Comparison of ENCODE assay signal across 19 cellular contexts in the genomic region with DNA sequence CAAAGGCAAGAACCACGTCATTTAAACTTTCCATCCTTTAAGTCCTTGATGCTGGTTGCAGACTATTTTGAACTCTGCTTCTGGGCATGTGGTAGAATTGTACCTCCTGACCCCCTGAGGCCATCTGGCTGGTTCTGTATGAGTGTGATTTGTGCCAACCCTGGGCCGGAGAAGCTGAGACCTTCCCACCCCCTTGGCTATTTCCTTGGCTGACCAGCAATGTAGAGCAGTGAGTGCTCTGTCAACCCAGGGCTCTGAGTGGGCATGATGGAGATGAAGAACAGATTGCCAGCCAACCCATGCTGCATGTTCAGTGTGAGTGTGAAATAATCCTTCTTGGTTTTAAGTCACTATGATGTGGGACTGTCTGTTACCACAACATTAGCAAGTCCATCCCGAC.
DNase-seq lines count a peak whose midpoint lies in the region; ATAC-seq and TF ChIP-seq lines count a peak whose summit lies in the region.
"Had no signal": no experiment of that assay in that cellular context is flagged by ENCODE, and none has a peak within 500 bp of the region (broad histone marks: within the 10 kb centered on the region; RNA-seq: fewer than 3 reads in every experiment).

No MANE protein-coding gene starts in this region.

- TF ChIP-seq CTCF in CD8-positive, alpha-beta T cell (IDR thresholded peaks at IDR 0.05): no peak
- no peak for TF ChIP-seq CTCF in esophagus squamous epithelium (IDR thresholded peaks at IDR 0.05)
- no peak for TF ChIP-seq CTCF in ascending aorta (IDR thresholded peaks at IDR 0.05)
- TF ChIP-seq CTCF in A673 (conservative IDR thresholded peaks at IDR 0.05; ENCODE audit: low read depth, low read length): no peak

- no peak for DNase-seq in activated CD4-positive, alpha-beta memory T cell treated with anti-CD3 and anti-CD28 coated beads for 36 hours
- no peak for DNase-seq in activated CD4-positive, alpha-beta memory T cell treated with anti-CD3 and anti-CD28 coated beads, Interleukin-2, amount 10 ng/mL, durations not matched to agents 7 days and 5 days
- no peak for DNase-seq in CD8-positive, alpha-beta T cell
- no peak for DNase-seq in activated T-helper 1 cell treated with anti-CD3 and anti-CD28 coated beads, Interleukin-12 subunit alpha, Interleukin-12 subunit beta, Interleukin-2, Interleukin-4 antibody, amounts not matched to agents 30 ng/mL and 10 ng/mL and 1 ng/mL, durations not matched to agents 14 hours and 24 hours and 36 hours (ENCODE audit: low spot score)
- no peak for DNase-seq in esophagus squamous epithelium (lab: John Stamatoyannopoulos, UW)
- DNase-seq in SHP77 (lab: John Stamatoyannopoulos, UW): no peak
- no peak for DNase-seq in ascending aorta (ENCODE audit: low spot score in 2 of 2)
- DNase-seq in A673 (ENCODE audit: low spot score): no peak
- DNase-seq: DND-41, KBM-7, NCI-H1092, NCI-H2107, NCI-H226, NCI-H526, OCI-M1, RPMI8226, SJCRH30 had no signal

- no peak overlapping the region for H3K4me3 ChIP-seq in CD8-positive, alpha-beta T cell (ENCODE audit: low read depth, low read length)
- H3K4me3 ChIP-seq in esophagus squamous epithelium: no peak overlapping the region
- no peak overlapping the region for H3K4me3 ChIP-seq in ascending aorta
- H3K4me3 ChIP-seq in A673 (ENCODE audit: low read depth, low read length, poor library complexity, severe bottlenecking): no peak overlapping the region
- H3K4me3 ChIP-seq: SJCRH30 had no signal

- CTCF ChIA-PET in activated CD4-positive, alpha-beta memory T cell treated with anti-CD3 and anti-CD28 coated beads for 36 hours (lab: Charles Lee): interaction anchor here (1.0 to 4.6 kb wide), 4 partner anchors 13 to 83 kb away, joined by 4 to 24 read pairs (median 8); partner anchors contain the start of gene RASGRP1
- CTCF ChIA-PET in activated CD4-positive, alpha-beta memory T cell treated with anti-CD3 and anti-CD28 coated beads, Interleukin-2, amount 10 ng/mL, durations not matched to agents 7 days and 5 days (lab: Charles Lee): interaction anchor here (20.5 kb wide), 1 partner anchor 41 kb away, joined by 311 read pairs; no protein-coding TSS in a partner anchor
- CTCF ChIA-PET in CD8-positive, alpha-beta T cell (lab: Charles Lee): interaction anchor here (23.5 to 31.6 kb wide), 2 partner anchors 44 to 83 kb away, joined by 396 to 508 read pairs; partner anchors contain the start of gene RASGRP1
- CTCF ChIA-PET in A673 (lab: Charles Lee): no interaction called here

- peaks cover 3% of the 10 kb centered on the region for H3K36me3 Mint-ChIP-seq in activated CD4-positive, alpha-beta memory T cell treated with anti-CD3 and anti-CD28 coated beads for 36 hours
- H3K36me3 Mint-ChIP-seq in activated CD4-positive, alpha-beta memory T cell treated with anti-CD3 and anti-CD28 coated beads, Interleukin-2, amount 10 ng/mL, durations not matched to agents 7 days and 5 days (ENCODE audit: low read depth): peaks cover 10% of the 10 kb centered on the region
- H3K36me3 Mint-ChIP-seq in CD8-positive, alpha-beta T cell: no peaks in the 10 kb centered on the region
- peaks cover 20% of the 10 kb centered on the region for H3K36me3 Mint-ChIP-seq in activated T-helper 1 cell treated with anti-CD3 and anti-CD28 coated beads, Interleukin-12 subunit alpha, Interleukin-12 subunit beta, Interleukin-2, Interleukin-4 antibody, amounts not matched to agents 30 ng/mL and 10 ng/mL and 1 ng/mL, durations not matched to agents 14 hours and 24 hours and 36 hours (ENCODE audit: low read depth)

- H3K27ac Mint-ChIP-seq in activated CD4-positive, alpha-beta memory T cell treated with anti-CD3 and anti-CD28 coated beads for 36 hours: peak overlapping the region; percentile 66
- H3K27ac Mint-ChIP-seq in activated CD4-positive, alpha-beta memory T cell treated with anti-CD3 and anti-CD28 coated beads, Interleukin-2, amount 10 ng/mL, durations not matched to agents 7 days and 5 days: no peak overlapping the region
- H3K27ac Mint-ChIP-seq in CD8-positive, alpha-beta T cell: peak overlapping the region; percentile 45
- peak overlapping the region; percentile 18 for H3K27ac Mint-ChIP-seq in activated T-helper 1 cell treated with anti-CD3 and anti-CD28 coated beads, Interleukin-12 subunit alpha, Interleukin-12 subunit beta, Interleukin-2, Interleukin-4 antibody, amounts not matched to agents 30 ng/mL and 10 ng/mL and 1 ng/mL, durations not matched to agents 14 hours and 24 hours and 36 hours

- no TSS peak for BruUV-seq in A673 (replicated peaks; lab: Mats Ljungman, UMichigan)

- H3K36me3 ChIP-seq in CD8-positive, alpha-beta T cell (ENCODE audit: insufficient read depth, low read length): no peaks in the 10 kb centered on the region
- no peaks in the 10 kb centered on the region for H3K36me3 ChIP-seq in esophagus squamous epithelium
- H3K36me3 ChIP-seq in ascending aorta: no peaks in the 10 kb centered on the region
- H3K36me3 ChIP-seq in A673 (ENCODE audit: insufficient read depth, low read length, poor library complexity, severe bottlenecking): no peaks in the 10 kb centered on the region
- H3K36me3 ChIP-seq: SJCRH30 had no signal

- no peak for TF ChIP-seq POLR2A in esophagus squamous epithelium (IDR thresholded peaks at IDR 0.05)

- intact Hi-C loops in activated CD4-positive, alpha-beta memory T cell treated with anti-CD3 and anti-CD28 coated beads for 36 hours (cut with micrococcal nuclease): no loop called here
- intact Hi-C loops in CD8-positive, alpha-beta T cell (cut with DNase I, micrococcal nuclease): no loop called here
- intact Hi-C loops in activated T-helper 1 cell treated with anti-CD3 and anti-CD28 coated beads, Interleukin-12 subunit alpha, Interleukin-12 subunit beta, Interleukin-2, Interleukin-4 antibody, amounts not matched to agents 30 ng/mL and 10 ng/mL and 1 ng/mL, durations not matched to agents 14 hours and 24 hours and 36 hours (cut with micrococcal nuclease): no loop called here
- intact Hi-C loops in esophagus squamous epithelium (cut with DNase I): no loop called here
- intact Hi-C loops in ascending aorta (cut with DNase I): no loop called here
- intact Hi-C loops in A673 (cut with micrococcal nuclease; ENCODE audit: unreplicated experiment): no loop called here

- POLR2A ChIA-PET in activated CD4-positive, alpha-beta memory T cell treated with anti-CD3 and anti-CD28 coated beads for 36 hours (lab: Charles Lee): no interaction called here
- POLR2A ChIA-PET in activated CD4-positive, alpha-beta memory T cell treated with anti-CD3 and anti-CD28 coated beads, Interleukin-2, amount 10 ng/mL, durations not matched to agents 7 days and 5 days (lab: Charles Lee): interaction anchor here (3.4 to 9.6 kb wide), 2 partner anchors 35 to 84 kb away, joined by 21 to 495 read pairs; partner anchors contain the start of gene RASGRP1
- POLR2A ChIA-PET in CD8-positive, alpha-beta T cell (lab: Charles Lee): interaction anchor here (2.2 kb wide), 1 partner anchor 83 kb away, joined by 5 read pairs; no protein-coding TSS in a partner anchor
- POLR2A ChIA-PET in A673 (lab: Charles Lee; ENCODE audit: low non-redundant PET): no interaction called here

- no peaks in the 10 kb centered on the region for H3K27me3 Mint-ChIP-seq in activated CD4-positive, alpha-beta memory T cell treated with anti-CD3 and anti-CD28 coated beads for 36 hours
- H3K27me3 Mint-ChIP-seq in activated CD4-positive, alpha-beta memory T cell treated with anti-CD3 and anti-CD28 coated beads, Interleukin-2, amount 10 ng/mL, durations not matched to agents 7 days and 5 days: no peaks in the 10 kb centered on the region
- no peaks in the 10 kb centered on the region for H3K27me3 Mint-ChIP-seq in CD8-positive, alpha-beta T cell (ENCODE audit: low read depth)
- no peaks in the 10 kb centered on the region for H3K27me3 Mint-ChIP-seq in activated T-helper 1 cell treated with anti-CD3 and anti-CD28 coated beads, Interleukin-12 subunit alpha, Interleukin-12 subunit beta, Interleukin-2, Interleukin-4 antibody, amounts not matched to agents 30 ng/mL and 10 ng/mL and 1 ng/mL, durations not matched to agents 14 hours and 24 hours and 36 hours (ENCODE audit: insufficient read depth)

- no peak overlapping the region for H3K27ac ChIP-seq in CD8-positive, alpha-beta T cell (ENCODE audit: low read depth, low read length)
- peak overlapping the region in 3 of 4 donors; percentile 67 to 81 (median 75) for H3K27ac ChIP-seq in esophagus squamous epithelium
- H3K27ac ChIP-seq in ascending aorta: no peak overlapping the region
- no peak overlapping the region for H3K27ac ChIP-seq in A673 (ENCODE audit: low read depth, low read length, poor library complexity, severe bottlenecking)
- H3K27ac ChIP-seq: C4-2B, HL-60, SJCRH30 had no signal

- H3K9me3 Mint-ChIP-seq in activated CD4-positive, alpha-beta memory T cell treated with anti-CD3 and anti-CD28 coated beads for 36 hours: peaks cover 12% of the 10 kb centered on the region
- H3K9me3 Mint-ChIP-seq in activated CD4-positive, alpha-beta memory T cell treated with anti-CD3 and anti-CD28 coated beads, Interleukin-2, amount 10 ng/mL, durations not matched to agents 7 days and 5 days: peaks cover 6% of the 10 kb centered on the region
- H3K9me3 Mint-ChIP-seq in CD8-positive, alpha-beta T cell: no peaks in the 10 kb centered on the region
- peaks cover 10% of the 10 kb centered on the region for H3K9me3 Mint-ChIP-seq in activated T-helper 1 cell treated with anti-CD3 and anti-CD28 coated beads, Interleukin-12 subunit alpha, Interleukin-12 subunit beta, Interleukin-2, Interleukin-4 antibody, amounts not matched to agents 30 ng/mL and 10 ng/mL and 1 ng/mL, durations not matched to agents 14 hours and 24 hours and 36 hours

- no peaks in the 10 kb centered on the region for H3K27me3 ChIP-seq in CD8-positive, alpha-beta T cell (ENCODE audit: insufficient read depth, low read length)
- H3K27me3 ChIP-seq in esophagus squamous epithelium: no peaks in the 10 kb centered on the region
- no peaks in the 10 kb centered on the region for H3K27me3 ChIP-seq in ascending aorta
- peaks cover 13% of the 10 kb centered on the region for H3K27me3 ChIP-seq in A673 (replicated peaks; ENCODE audit: insufficient read depth, low read depth, low read length, poor library complexity)
- H3K27me3 ChIP-seq: SJCRH30 had no signal

- peaks cover 69% of the 10 kb centered on the region for H3K4me1 Mint-ChIP-seq in activated CD4-positive, alpha-beta memory T cell treated with anti-CD3 and anti-CD28 coated beads for 36 hours (ENCODE audit: low read depth)
- peaks cover 57% of the 10 kb centered on the region for H3K4me1 Mint-ChIP-seq in activated CD4-positive, alpha-beta memory T cell treated with anti-CD3 and anti-CD28 coated beads, Interleukin-2, amount 10 ng/mL, durations not matched to agents 7 days and 5 days
- H3K4me1 Mint-ChIP-seq in CD8-positive, alpha-beta T cell (ENCODE audit: low read depth): peaks cover 80% of the 10 kb centered on the region
- H3K4me1 Mint-ChIP-seq in activated T-helper 1 cell treated with anti-CD3 and anti-CD28 coated beads, Interleukin-12 subunit alpha, Interleukin-12 subunit beta, Interleukin-2, Interleukin-4 antibody, amounts not matched to agents 30 ng/mL and 10 ng/mL and 1 ng/mL, durations not matched to agents 14 hours and 24 hours and 36 hours (ENCODE audit: low read depth): peaks cover 70% of the 10 kb centered on the region

- ATAC-seq in CD8-positive, alpha-beta T cell: no peak

- H3K4me3 Mint-ChIP-seq in activated CD4-positive, alpha-beta memory T cell treated with anti-CD3 and anti-CD28 coated beads for 36 hours: no peak overlapping the region
- no peak overlapping the region for H3K4me3 Mint-ChIP-seq in activated CD4-positive, alpha-beta memory T cell treated with anti-CD3 and anti-CD28 coated beads, Interleukin-2, amount 10 ng/mL, durations not matched to agents 7 days and 5 days
- no peak overlapping the region for H3K4me3 Mint-ChIP-seq in CD8-positive, alpha-beta T cell
- H3K4me3 Mint-ChIP-seq in activated T-helper 1 cell treated with anti-CD3 and anti-CD28 coated beads, Interleukin-12 subunit alpha, Interleukin-12 subunit beta, Interleukin-2, Interleukin-4 antibody, amounts not matched to agents 30 ng/mL and 10 ng/mL and 1 ng/mL, durations not matched to agents 14 hours and 24 hours and 36 hours: no peak overlapping the region

- WGBS in esophagus squamous epithelium, 2 donors: 32 to 57% methylated on average over 3 of the region's 3 CpGs

- no peaks in the 10 kb centered on the region for H3K9me3 ChIP-seq in CD8-positive, alpha-beta T cell (ENCODE audit: low read length)
- H3K9me3 ChIP-seq in esophagus squamous epithelium: peaks cover 0 to 3% (median 0%) of the 10 kb centered on the region in 3 donors
- H3K9me3 ChIP-seq in ascending aorta: no peaks in the 10 kb centered on the region
- no peaks in the 10 kb centered on the region for H3K9me3 ChIP-seq in A673 (ENCODE audit: low read depth, low read length, poor library complexity, severe bottlenecking)

- peaks cover 71% of the 10 kb centered on the region for H3K4me1 ChIP-seq in CD8-positive, alpha-beta T cell (ENCODE audit: insufficient read depth, low read length)
- H3K4me1 ChIP-seq in esophagus squamous epithelium: peaks cover 12 to 50% (median 27%) of the 10 kb centered on the region in 3 donors
- no peaks in the 10 kb centered on the region for H3K4me1 ChIP-seq in ascending aorta
- no peaks in the 10 kb centered on the region for H3K4me1 ChIP-seq in A673 (ENCODE audit: insufficient read depth, low read length, poor library complexity, severe bottlenecking)

Comparison
In these comparisons a context has a peak if more than half of its experiments do, and no peak if none do; other contexts are left out.
1. POLR2A ChIA-PET loops: an anchor here in activated CD4-positive, alpha-beta memory T cell treated with anti-CD3 and anti-CD28 coated beads, Interleukin-2, amount 10 ng/mL, durations not matched to agents 7 days and 5 days (3.4 to 9.6 kb wide) and CD8-positive, alpha-beta T cell (2.2 kb wide); none called in activated CD4-positive, alpha-beta memory T cell treated with anti-CD3 and anti-CD28 coated beads for 36 hours and A673.
2. H3K27ac ChIP-seq: peak in esophagus squamous epithelium (3 of 4); none in CD8-positive, alpha-beta T cell (single experiment), ascending aorta (0 of 2) and A673 (single experiment).